ENCODE assay signal across 8 cellular contexts in genomic region chr1:204406621-204407020, GRCh38. TPM values are rescaled to one million over a fixed set of nuclear protein-coding genes. Genes with fewer than 3 reads are reported as not detected.
DNase-seq lines count a peak whose midpoint lies in the region; ATAC-seq and TF ChIP-seq lines count a peak whose summit lies in the region.
"Had no signal": no experiment of that assay in that cellular context is flagged by ENCODE, and none has a peak within 500 bp of the region (broad histone marks: within the 10 kb centered on the region; RNA-seq: fewer than 3 reads in every experiment).

No MANE protein-coding gene starts in this region.

- CTCF ChIA-PET in activated CD4-positive, alpha-beta memory T cell treated with anti-CD3 and anti-CD28 coated beads for 36 hours (lab: Charles Lee) = interaction anchor here (0.8 to 5.2 kb wide), 4 partner anchors 8 to 44 kb away, joined by 3 to 84 read pairs (median 5); no protein-coding TSS in a partner anchor

- H3K27ac ChIP-seq in right cardiac atrium (ENCODE audit: low read length) = no peak overlapping the region
- peak overlapping the region in 2 of 8 donors; percentile 13 to 99 for H3K27ac ChIP-seq in spleen

- peak overlapping the region; percentile 93 for H3K4me3 ChIP-seq in HAP-1
- H3K4me3 ChIP-seq in right cardiac atrium (ENCODE audit: low read length) = peak overlapping the region; percentile 49
- H3K4me3 ChIP-seq in spleen = peak overlapping the region; percentile 67 to 97 (median 82)

- no peak for ATAC-seq in right cardiac atrium

- in situ Hi-C loops in HAP-1 (cut with MboI; ENCODE audit: low sequenced_read_pairs) = no loop called here

- H3K4me1 Mint-ChIP-seq in activated CD4-positive, alpha-beta memory T cell treated with anti-CD3 and anti-CD28 coated beads for 36 hours (ENCODE audit: low read depth) = peaks cover 21% of the 10 kb centered on the region

- H3K4me1 ChIP-seq in HAP-1 (peaks cover 5% of the 10 kb centered on the region), right cardiac atrium (ENCODE audit: control insufficient read depth, insufficient read depth, low read length) (no peaks in the 10 kb centered on the region), spleen (peaks cover 30 to 90% (median 45%) of the 10 kb centered on the region in 6 donors)

- H3K9me3 ChIP-seq in HAP-1 (no peaks in the 10 kb centered on the region), right cardiac atrium (ENCODE audit: control insufficient read depth, low read length) (no peaks in the 10 kb centered on the region), spleen (no peaks in the 10 kb centered on the region)

- H3K27me3 ChIP-seq in HAP-1 (ENCODE audit: low read depth) (no peaks in the 10 kb centered on the region), right cardiac atrium (ENCODE audit: control insufficient read depth, insufficient read depth) (no peaks in the 10 kb centered on the region), spleen (replicated peaks in 1 of 7) (no peaks in the 10 kb centered on the region)

- TF ChIP-seq POLR2A in spleen (IDR thresholded peaks at IDR 0.05) = no peak

- intact Hi-C loops in activated CD4-positive, alpha-beta memory T cell treated with anti-CD3 and anti-CD28 coated beads for 36 hours (cut with micrococcal nuclease) = no loop called here
- intact Hi-C loops in right cardiac atrium (cut with DNase I) = no loop called here
- intact Hi-C loops in spleen (cut with DNase I; ENCODE audit: low total_unique reads) = no loop called here

- WGBS in right cardiac atrium = 57% methylated on average over 4 of the region's 4 CpGs
- WGBS in spleen, 5 donors = 47 to 60% (median 58%) methylated on average over 4 of the region's 4 CpGs

- H3K9me3 Mint-ChIP-seq in activated CD4-positive, alpha-beta memory T cell treated with anti-CD3 and anti-CD28 coated beads for 36 hours = no peaks in the 10 kb centered on the region

- peak overlapping the region; percentile 66 for H3K27ac Mint-ChIP-seq in activated CD4-positive, alpha-beta memory T cell treated with anti-CD3 and anti-CD28 coated beads for 36 hours

- no peak for TF ChIP-seq CTCF in spleen (IDR thresholded peaks at IDR 0.05 in 8 of 11, conservative IDR thresholded peaks at IDR 0.05 in 3 of 11)

- POLR2A ChIA-PET in activated CD4-positive, alpha-beta memory T cell treated with anti-CD3 and anti-CD28 coated beads for 36 hours (lab: Charles Lee) = interaction anchor here (0.9 to 1.7 kb wide), 2 partner anchors 88 to 110 kb away, joined by 3 to 8 read pairs; partner anchors contain the start of gene MDM4

- H3K36me3 Mint-ChIP-seq in activated CD4-positive, alpha-beta memory T cell treated with anti-CD3 and anti-CD28 coated beads for 36 hours = peaks cover 66% of the 10 kb centered on the region

- DNase-seq in HAP-1 (ENCODE audit: low spot score in 2 of 2) (no peak), right cardiac atrium (no peak), spleen (no peak), NCI-H2081 treated with DMSO at 0.1 percent for 48 hours (lab: John Stamatoyannopoulos, UW) (no peak), DMS53 treated with DMSO at 0.1 percent for 48 hours (lab: John Stamatoyannopoulos, UW; ENCODE audit: unreplicated experiment) (no peak), ecto neural progenitor cell (ENCODE audit: low spot score) (no peak)
- no peak for DNase-seq in activated CD4-positive, alpha-beta memory T cell treated with anti-CD3 and anti-CD28 coated beads for 36 hours
- DNase-seq: NCI-H1694 treated with DMSO at 0.1 percent for 48 hours had no signal

- H3K27me3 Mint-ChIP-seq in activated CD4-positive, alpha-beta memory T cell treated with anti-CD3 and anti-CD28 coated beads for 36 hours = no peaks in the 10 kb centered on the region

- peak overlapping the region; percentile 99 for H3K4me3 Mint-ChIP-seq in activated CD4-positive, alpha-beta memory T cell treated with anti-CD3 and anti-CD28 coated beads for 36 hours

- H3K36me3 ChIP-seq in HAP-1 (replicated peaks) = peaks cover 51% of the 10 kb centered on the region
- H3K36me3 ChIP-seq in spleen = peaks cover 5 to 52% (median 40%) of the 10 kb centered on the region in 6 donors

RNA-seq across cellular contexts. Expression of gene PPP1R15B, which starts 5.0 kb away (rescaled TPM):
- total RNA-seq in activated CD4-positive, alpha-beta memory T cell treated with anti-CD3 and anti-CD28 coated beads for 36 hours = 10 to 100 TPM; 54.9 to 57.1 TPM
- total RNA-seq in right cardiac atrium (10 to 100 TPM; 20.0 to 36.3 (median 23.9) TPM), spleen (10 to 100 TPM; 46.3 to 73.1 (median 63.8) TPM)
- polyA plus RNA-seq in right cardiac atrium (14.2 TPM), spleen (10 to 100 TPM; 10.8 to 17.2 (median 12.5) TPM)

RNA-seq across cellular contexts. Expression of gene PLEKHA6, which starts 46.9 kb away (rescaled TPM):
- total RNA-seq in activated CD4-positive, alpha-beta memory T cell treated with anti-CD3 and anti-CD28 coated beads for 36 hours = under 1 TPM; 0.52 to 0.80 TPM
- total RNA-seq in right cardiac atrium (10 to 100 TPM; 17.7 to 55.4 (median 37.7) TPM), spleen (1 to 10 TPM in 6 of 7 donors, under 1 TPM in 1; 0.51 to 6.5 (median 4.0) TPM)
- polyA plus RNA-seq in right cardiac atrium (17.7 TPM), spleen (1 to 10 TPM in 1 of 3 donors, under 1 TPM in 2; 0.47 to 1.8 (median 0.65) TPM)
